ENCODE assay signal across 16 cellular contexts in the genomic region with DNA sequence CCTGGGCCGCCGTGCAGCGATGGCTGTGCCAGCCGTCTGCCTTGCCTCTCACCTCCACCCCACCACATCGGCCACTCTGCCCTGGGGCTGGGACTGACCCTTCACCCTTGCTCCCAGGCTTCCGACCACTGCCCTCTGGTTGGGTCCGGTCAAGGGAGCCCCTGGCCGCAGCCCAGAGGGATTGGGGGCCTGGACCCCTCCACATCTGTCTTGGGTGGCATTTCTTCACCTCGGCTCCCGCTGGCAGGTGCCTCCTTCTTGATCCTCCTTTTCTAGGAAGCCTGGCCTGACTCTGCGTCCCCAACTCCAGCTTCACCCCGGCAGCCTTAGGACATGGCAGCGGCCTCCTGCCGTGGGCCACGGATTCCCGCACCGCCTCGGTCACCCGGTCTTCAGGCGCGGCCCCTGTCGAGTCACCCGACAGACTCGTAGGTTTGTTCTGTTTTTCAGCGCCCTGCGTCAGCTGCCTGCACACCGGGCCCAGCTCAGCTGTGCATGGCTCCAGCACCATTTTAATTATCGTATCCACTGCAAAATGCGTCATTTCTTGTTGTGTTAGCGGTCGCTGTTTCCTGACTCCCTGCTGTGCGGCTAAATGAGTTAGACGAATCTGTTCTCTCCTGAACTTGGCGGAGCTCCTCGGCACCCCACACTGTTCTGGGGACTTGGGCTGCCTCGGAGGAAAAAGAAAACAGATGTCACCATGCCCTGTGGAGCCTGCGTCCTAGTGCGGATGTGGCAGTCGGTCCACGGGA.
DNase-seq lines count a peak whose midpoint lies in the region; ATAC-seq and TF ChIP-seq lines count a peak whose summit lies in the region.
"Had no signal": no experiment of that assay in that cellular context is flagged by ENCODE, and none has a peak within 500 bp of the region (broad histone marks: within the 10 kb centered on the region; RNA-seq: fewer than 3 reads in every experiment).

No MANE protein-coding gene starts in this region.

- no peaks in the 10 kb centered on the region; a peak in 1 of 7 replicates for H3K36me3 Mint-ChIP-seq in H9 (ENCODE audit: insufficient read depth in 1 of 3, low read depth in 3 of 3)
- no peaks in the 10 kb centered on the region for H3K36me3 Mint-ChIP-seq in WTC11
- H3K36me3 Mint-ChIP-seq in endodermal cell (ENCODE audit: low read depth), result no peaks in the 10 kb centered on the region

- no peak overlapping the region for H2AFZ ChIP-seq in H9 (ENCODE audit: low read length)

- H2BK20ac ChIP-seq in H9 (ENCODE audit: low read depth, low read length, poor library complexity, severe bottlenecking), result no peak overlapping the region

- H3K23me2 ChIP-seq in H9 (ENCODE audit: insufficient read length, low read depth, low read length, poor library complexity, severe bottlenecking), result no peaks in the 10 kb centered on the region

- H3T11ph ChIP-seq in H9 (ENCODE audit: low read length), result no peak overlapping the region

- no peak overlapping the region for H4K91ac ChIP-seq in H9 (ENCODE audit: insufficient read length, low read depth, low read length)

- H3K4me3 Mint-ChIP-seq in H9, result no peak overlapping the region
- no peak overlapping the region for H3K4me3 Mint-ChIP-seq in WTC11
- H3K4me3 Mint-ChIP-seq in endodermal cell, result no peak overlapping the region

- H3K4ac ChIP-seq in H9 (ENCODE audit: low read depth, low read length), result no peak overlapping the region

- H3K4me1 ChIP-seq in A673 (ENCODE audit: insufficient read depth, low read length, poor library complexity, severe bottlenecking), result peaks cover 24% of the 10 kb centered on the region
- H3K4me1 ChIP-seq in H9 (ENCODE audit: insufficient read depth, low read length), result no peaks in the 10 kb centered on the region; the same call in 1 of the 2 replicates
- no peaks in the 10 kb centered on the region for H3K4me1 ChIP-seq in endodermal cell (ENCODE audit: control insufficient read depth, insufficient read depth, low read length)
- H3K4me1 ChIP-seq: HAP-1 had no signal

- H4K5ac ChIP-seq in H9 (ENCODE audit: insufficient read length, low read depth, low read length), result no peak overlapping the region

- H3K27ac ChIP-seq in A673 (ENCODE audit: low read depth, low read length, poor library complexity, severe bottlenecking), result peak overlapping the region; percentile 81
- no peak overlapping the region for H3K27ac ChIP-seq in H9 (ENCODE audit: insufficient read length, low read depth, low read length)
- no peak overlapping the region for H3K27ac ChIP-seq in endodermal cell (ENCODE audit: low read depth, low read length)
- H3K27ac ChIP-seq: C4-2B had no signal

- peaks cover 6% of the 10 kb centered on the region for H3K27me3 ChIP-seq in A673 (replicated peaks; ENCODE audit: insufficient read depth, low read depth, low read length, poor library complexity)
- H3K27me3 ChIP-seq in H9 (ENCODE audit: insufficient read depth, low read length), result no peaks in the 10 kb centered on the region
- no peaks in the 10 kb centered on the region for H3K27me3 ChIP-seq in endodermal cell (ENCODE audit: control insufficient read depth, insufficient read depth, low read length, poor library complexity, severe bottlenecking)

- H3K4me3 ChIP-seq in A673 (ENCODE audit: low read depth, low read length, poor library complexity, severe bottlenecking) (peak overlapping the region; percentile 14), endodermal cell (ENCODE audit: low read length) (no peak overlapping the region)
- H3K4me3 ChIP-seq: HAP-1 had no signal

- no peak overlapping the region for H3K9ac ChIP-seq in H9 (ENCODE audit: extremely low read depth, insufficient read length, low read length)
- H3K9ac ChIP-seq in endodermal cell (ENCODE audit: extremely low read depth, low read length, poor library complexity, severe bottlenecking), result no peak overlapping the region

- no peak for TF ChIP-seq CTCF in A673 (conservative IDR thresholded peaks at IDR 0.05; ENCODE audit: low read depth, low read length)
- TF ChIP-seq CTCF in H9 (conservative IDR thresholded peaks at IDR 0.05), result no peak
- TF ChIP-seq CTCF in WTC11 (IDR thresholded peaks at IDR 0.05), result no peak
- TF ChIP-seq CTCF in endodermal cell (conservative IDR thresholded peaks at IDR 0.05), result peak; percentile 20

- no peak overlapping the region for H2BK5ac ChIP-seq in H9 (ENCODE audit: insufficient read length, low read length)

- CTCF ChIA-PET in A673 (lab: Charles Lee) (no interaction called here), WTC11 (lab: Charles Lee) (interaction anchor here (0.7 to 1.9 kb wide), 5 partner anchors 11 to 69 kb away, joined by 4 to 8 read pairs (median 5); no protein-coding TSS in a partner anchor)

- H3K4me1 Mint-ChIP-seq in H9 (peaks cover 3 to 12% of the 10 kb centered on the region in 2 experiments; a peak in 3 of 4 replicates), WTC11 (peaks cover 7% of the 10 kb centered on the region), endodermal cell (no peaks in the 10 kb centered on the region)

- no peak overlapping the region for H3K56ac ChIP-seq in H9 (ENCODE audit: insufficient read length, low read depth, low read length)

- no TSS peak for BruUV-seq in A673 (replicated peaks; lab: Mats Ljungman, UMichigan)

- H2BK15ac ChIP-seq in H9 (ENCODE audit: low read depth, low read length), result no peak overlapping the region

- H4K8ac ChIP-seq in H9 (replicated peaks; ENCODE audit: insufficient read length, low read depth, low read length), result no peak overlapping the region

- H3K27me3 Mint-ChIP-seq in H9 (ENCODE audit: low read depth), result peaks cover 5% of the 10 kb centered on the region
- H3K27me3 Mint-ChIP-seq in WTC11 (ENCODE audit: low read depth), result no peaks in the 10 kb centered on the region
- peaks cover 3% of the 10 kb centered on the region for H3K27me3 Mint-ChIP-seq in endodermal cell (ENCODE audit: insufficient read depth)

- H3K4me2 ChIP-seq in H9 (ENCODE audit: insufficient read depth, insufficient read length, low read length), result no peak overlapping the region

- no peak overlapping the region for H3K18ac ChIP-seq in H9 (ENCODE audit: insufficient read length, low read depth, low read length)

- H3K79me1 ChIP-seq in H9 (ENCODE audit: insufficient read depth, low read depth, low read length, poor library complexity, severe bottlenecking), result no peaks in the 10 kb centered on the region

- no peaks in the 10 kb centered on the region for H3K79me2 ChIP-seq in H9 (ENCODE audit: insufficient read depth, low read length)

- H2BK120ac ChIP-seq in H9 (ENCODE audit: low read depth, low read length, poor library complexity, severe bottlenecking), result no peak overlapping the region

- H2AK5ac ChIP-seq in H9 (ENCODE audit: insufficient read length, low read length), result no peak overlapping the region

- H3K9me3 Mint-ChIP-seq in H9, result no peaks in the 10 kb centered on the region; a peak in 1 of 5 replicates
- no peaks in the 10 kb centered on the region for H3K9me3 Mint-ChIP-seq in WTC11
- no peaks in the 10 kb centered on the region for H3K9me3 Mint-ChIP-seq in endodermal cell

- POLR2A ChIA-PET in A673 (lab: Charles Lee; ENCODE audit: low non-redundant PET) (no interaction called here), WTC11 (lab: Charles Lee) (no interaction called here)

- H3K27ac Mint-ChIP-seq in H9 (no peak overlapping the region), WTC11 (peak overlapping the region; percentile 60), endodermal cell (no peak overlapping the region)

- intact Hi-C loops in A673 (cut with micrococcal nuclease; ENCODE audit: unreplicated experiment), result no loop called here

- peak; percentile 96 for DNase-seq in A673 (ENCODE audit: low spot score)
- DNase-seq in H9, result no peak
- no peak for DNase-seq in WTC11 (ENCODE audit: low spot score)
- DNase-seq in endodermal cell, result no peak
- DNase-seq in central memory CD4-positive, alpha-beta T cell, result no peak
- DNase-seq in activated gamma-delta T cell treated with Interleukin-2 at 50 U/mL for 16 hours, result no peak
- no peak for DNase-seq in NCI-H1092 treated with DMSO at 0.1 percent for 48 hours (lab: John Stamatoyannopoulos, UW)
- DNase-seq: DMS153; MV-4-11; NCI-H146; NCI-H524; NK-92 treated with Interleukin-12 subunit alpha and Interleukin-12 subunit beta, amount 100 ng/mL, for 24 hours; SHP77 treated with DMSO at 0.1 percent for 48 hours had no signal

- no peak overlapping the region for H2BK12ac ChIP-seq in H9 (ENCODE audit: insufficient read length, low read depth, low read length)

- H3K23ac ChIP-seq in H9 (ENCODE audit: insufficient read length, low read depth, low read length), result no peak overlapping the region

- H3K9me3 ChIP-seq in A673 (ENCODE audit: low read depth, low read length, poor library complexity, severe bottlenecking), result no peaks in the 10 kb centered on the region
- H3K9me3 ChIP-seq in H9 (ENCODE audit: control insufficient read depth, low read depth, low read length), result no peaks in the 10 kb centered on the region
- H3K9me3 ChIP-seq in endodermal cell (ENCODE audit: control insufficient read depth, low read length), result no peaks in the 10 kb centered on the region
- H3K9me3 ChIP-seq: HAP-1 had no signal

- ATAC-seq in WTC11, result no peak
- ATAC-seq in HG03460 (IDR thresholded peaks at IDR 0.05; ENCODE audit: unreplicated experiment), result no peak

- H3K36me3 ChIP-seq in A673 (ENCODE audit: insufficient read depth, low read length, poor library complexity, severe bottlenecking) (no peaks in the 10 kb centered on the region), endodermal cell (ENCODE audit: control insufficient read depth, insufficient read depth, low read length) (no peaks in the 10 kb centered on the region)
- H3K36me3 ChIP-seq: HAP-1 had no signal

- peak overlapping the region; percentile 63; the same call in 1 of the 2 replicates for H3K14ac ChIP-seq in H9 (ENCODE audit: insufficient read depth, low read length)

- no peaks in the 10 kb centered on the region for H4K20me1 ChIP-seq in H9 (ENCODE audit: control insufficient read depth, insufficient read depth, insufficient read length)

- no CpG with 5 or more reads among the region's 40 CpGs for WGBS in H9 (ENCODE audit: extremely low coverage, insufficient read length, low lambda C conversion rate)
- 92 to 93% methylated on average over 38 to 40 of the region's 40 CpGs for WGBS in endodermal cell (ENCODE audit: insufficient coverage in 1 of 2, insufficient read length in 1 of 2), 2 experiments

TF ChIP-seq in WTC11, 78 proteins besides CTCF, POLR2A, EP300 and RAD21 (continues in another document):
- TF ChIP-seq ZNF232 (CRISPR knock-in tag; IDR thresholded peaks at IDR 0.05) (no peak), SMAD3 (CRISPR knock-in tag; IDR thresholded peaks at IDR 0.05; ENCODE audit: borderline replicate concordance) (no peak)
- TF ChIP-seq, protein P1, sequence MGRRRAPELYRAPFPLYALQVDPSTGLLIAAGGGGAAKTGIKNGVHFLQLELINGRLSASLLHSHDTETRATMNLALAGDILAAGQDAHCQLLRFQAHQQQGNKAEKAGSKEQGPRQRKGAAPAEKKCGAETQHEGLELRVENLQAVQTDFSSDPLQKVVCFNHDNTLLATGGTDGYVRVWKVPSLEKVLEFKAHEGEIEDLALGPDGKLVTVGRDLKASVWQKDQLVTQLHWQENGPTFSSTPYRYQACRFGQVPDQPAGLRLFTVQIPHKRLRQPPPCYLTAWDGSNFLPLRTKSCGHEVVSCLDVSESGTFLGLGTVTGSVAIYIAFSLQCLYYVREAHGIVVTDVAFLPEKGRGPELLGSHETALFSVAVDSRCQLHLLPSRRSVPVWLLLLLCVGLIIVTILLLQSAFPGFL (CRISPR knock-in tag; IDR thresholded peaks at IDR 0.05; ENCODE audit: borderline replicate concordance), result no peak
